Comparison of ENCODE assay signal across 1 cellular context in the genomic region with DNA sequence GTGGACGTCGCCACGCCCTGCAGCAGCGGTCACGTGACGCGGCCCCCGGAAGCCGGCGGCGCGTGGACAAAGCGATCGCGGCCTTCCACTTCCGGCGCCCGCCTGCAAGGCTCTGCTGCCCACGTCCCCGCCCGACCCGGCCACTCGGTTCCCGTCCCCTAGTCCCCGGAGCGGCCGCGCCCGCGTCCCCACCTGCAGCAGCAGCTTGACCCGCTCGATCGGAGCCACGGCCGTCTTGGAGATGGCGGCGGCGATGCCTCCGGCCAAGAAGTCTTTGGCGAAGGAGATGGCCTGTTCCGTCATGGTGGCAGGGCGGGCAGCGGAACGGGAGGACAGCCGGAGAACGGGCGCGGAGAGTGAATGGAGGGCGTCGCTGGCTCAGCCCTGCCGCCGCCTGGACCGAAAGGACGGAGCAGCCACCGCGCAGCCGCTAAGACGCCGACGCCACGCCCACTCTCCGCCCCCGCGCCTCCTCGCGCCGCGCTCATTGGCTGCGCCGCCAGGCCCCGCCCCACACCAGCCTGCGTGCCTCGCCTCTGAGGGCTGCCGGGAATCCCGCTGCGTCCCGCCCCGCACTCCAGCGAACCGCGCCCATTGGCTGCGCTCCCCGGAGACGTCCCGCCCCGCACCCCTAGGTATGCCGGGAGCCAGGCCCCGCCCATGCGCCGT.
TF ChIP-seq lines count a peak whose summit lies in the region.

A gene (minus strand): TSS at position 407 of the 669 bp plus-strand sequence. CDS start 104 bp downstream, at position 303.

TF ChIP-seq in K562, 482 proteins besides CTCF, POLR2A, EP300 and RAD21 (continued from another document and continues in another):
- TF ChIP-seq, protein P1, sequence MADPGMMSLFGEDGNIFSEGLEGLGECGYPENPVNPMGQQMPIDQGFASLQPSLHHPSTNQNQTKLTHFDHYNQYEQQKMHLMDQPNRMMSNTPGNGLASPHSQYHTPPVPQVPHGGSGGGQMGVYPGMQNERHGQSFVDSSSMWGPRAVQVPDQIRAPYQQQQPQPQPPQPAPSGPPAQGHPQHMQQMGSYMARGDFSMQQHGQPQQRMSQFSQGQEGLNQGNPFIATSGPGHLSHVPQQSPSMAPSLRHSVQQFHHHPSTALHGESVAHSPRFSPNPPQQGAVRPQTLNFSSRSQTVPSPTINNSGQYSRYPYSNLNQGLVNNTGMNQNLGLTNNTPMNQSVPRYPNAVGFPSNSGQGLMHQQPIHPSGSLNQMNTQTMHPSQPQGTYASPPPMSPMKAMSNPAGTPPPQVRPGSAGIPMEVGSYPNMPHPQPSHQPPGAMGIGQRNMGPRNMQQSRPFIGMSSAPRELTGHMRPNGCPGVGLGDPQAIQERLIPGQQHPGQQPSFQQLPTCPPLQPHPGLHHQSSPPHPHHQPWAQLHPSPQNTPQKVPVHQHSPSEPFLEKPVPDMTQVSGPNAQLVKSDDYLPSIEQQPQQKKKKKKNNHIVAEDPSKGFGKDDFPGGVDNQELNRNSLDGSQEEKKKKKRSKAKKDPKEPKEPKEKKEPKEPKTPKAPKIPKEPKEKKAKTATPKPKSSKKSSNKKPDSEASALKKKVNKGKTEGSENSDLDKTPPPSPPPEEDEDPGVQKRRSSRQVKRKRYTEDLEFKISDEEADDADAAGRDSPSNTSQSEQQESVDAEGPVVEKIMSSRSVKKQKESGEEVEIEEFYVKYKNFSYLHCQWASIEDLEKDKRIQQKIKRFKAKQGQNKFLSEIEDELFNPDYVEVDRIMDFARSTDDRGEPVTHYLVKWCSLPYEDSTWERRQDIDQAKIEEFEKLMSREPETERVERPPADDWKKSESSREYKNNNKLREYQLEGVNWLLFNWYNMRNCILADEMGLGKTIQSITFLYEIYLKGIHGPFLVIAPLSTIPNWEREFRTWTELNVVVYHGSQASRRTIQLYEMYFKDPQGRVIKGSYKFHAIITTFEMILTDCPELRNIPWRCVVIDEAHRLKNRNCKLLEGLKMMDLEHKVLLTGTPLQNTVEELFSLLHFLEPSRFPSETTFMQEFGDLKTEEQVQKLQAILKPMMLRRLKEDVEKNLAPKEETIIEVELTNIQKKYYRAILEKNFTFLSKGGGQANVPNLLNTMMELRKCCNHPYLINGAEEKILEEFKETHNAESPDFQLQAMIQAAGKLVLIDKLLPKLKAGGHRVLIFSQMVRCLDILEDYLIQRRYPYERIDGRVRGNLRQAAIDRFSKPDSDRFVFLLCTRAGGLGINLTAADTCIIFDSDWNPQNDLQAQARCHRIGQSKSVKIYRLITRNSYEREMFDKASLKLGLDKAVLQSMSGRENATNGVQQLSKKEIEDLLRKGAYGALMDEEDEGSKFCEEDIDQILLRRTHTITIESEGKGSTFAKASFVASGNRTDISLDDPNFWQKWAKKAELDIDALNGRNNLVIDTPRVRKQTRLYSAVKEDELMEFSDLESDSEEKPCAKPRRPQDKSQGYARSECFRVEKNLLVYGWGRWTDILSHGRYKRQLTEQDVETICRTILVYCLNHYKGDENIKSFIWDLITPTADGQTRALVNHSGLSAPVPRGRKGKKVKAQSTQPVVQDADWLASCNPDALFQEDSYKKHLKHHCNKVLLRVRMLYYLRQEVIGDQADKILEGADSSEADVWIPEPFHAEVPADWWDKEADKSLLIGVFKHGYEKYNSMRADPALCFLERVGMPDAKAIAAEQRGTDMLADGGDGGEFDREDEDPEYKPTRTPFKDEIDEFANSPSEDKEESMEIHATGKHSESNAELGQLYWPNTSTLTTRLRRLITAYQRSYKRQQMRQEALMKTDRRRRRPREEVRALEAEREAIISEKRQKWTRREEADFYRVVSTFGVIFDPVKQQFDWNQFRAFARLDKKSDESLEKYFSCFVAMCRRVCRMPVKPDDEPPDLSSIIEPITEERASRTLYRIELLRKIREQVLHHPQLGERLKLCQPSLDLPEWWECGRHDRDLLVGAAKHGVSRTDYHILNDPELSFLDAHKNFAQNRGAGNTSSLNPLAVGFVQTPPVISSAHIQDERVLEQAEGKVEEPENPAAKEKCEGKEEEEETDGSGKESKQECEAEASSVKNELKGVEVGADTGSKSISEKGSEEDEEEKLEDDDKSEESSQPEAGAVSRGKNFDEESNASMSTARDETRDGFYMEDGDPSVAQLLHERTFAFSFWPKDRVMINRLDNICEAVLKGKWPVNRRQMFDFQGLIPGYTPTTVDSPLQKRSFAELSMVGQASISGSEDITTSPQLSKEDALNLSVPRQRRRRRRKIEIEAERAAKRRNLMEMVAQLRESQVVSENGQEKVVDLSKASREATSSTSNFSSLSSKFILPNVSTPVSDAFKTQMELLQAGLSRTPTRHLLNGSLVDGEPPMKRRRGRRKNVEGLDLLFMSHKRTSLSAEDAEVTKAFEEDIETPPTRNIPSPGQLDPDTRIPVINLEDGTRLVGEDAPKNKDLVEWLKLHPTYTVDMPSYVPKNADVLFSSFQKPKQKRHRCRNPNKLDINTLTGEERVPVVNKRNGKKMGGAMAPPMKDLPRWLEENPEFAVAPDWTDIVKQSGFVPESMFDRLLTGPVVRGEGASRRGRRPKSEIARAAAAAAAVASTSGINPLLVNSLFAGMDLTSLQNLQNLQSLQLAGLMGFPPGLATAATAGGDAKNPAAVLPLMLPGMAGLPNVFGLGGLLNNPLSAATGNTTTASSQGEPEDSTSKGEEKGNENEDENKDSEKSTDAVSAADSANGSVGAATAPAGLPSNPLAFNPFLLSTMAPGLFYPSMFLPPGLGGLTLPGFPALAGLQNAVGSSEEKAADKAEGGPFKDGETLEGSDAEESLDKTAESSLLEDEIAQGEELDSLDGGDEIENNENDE (IDR thresholded peaks at IDR 0.05; ENCODE audit: low read depth, low read length) = no peak
- TF ChIP-seq, protein P2, sequence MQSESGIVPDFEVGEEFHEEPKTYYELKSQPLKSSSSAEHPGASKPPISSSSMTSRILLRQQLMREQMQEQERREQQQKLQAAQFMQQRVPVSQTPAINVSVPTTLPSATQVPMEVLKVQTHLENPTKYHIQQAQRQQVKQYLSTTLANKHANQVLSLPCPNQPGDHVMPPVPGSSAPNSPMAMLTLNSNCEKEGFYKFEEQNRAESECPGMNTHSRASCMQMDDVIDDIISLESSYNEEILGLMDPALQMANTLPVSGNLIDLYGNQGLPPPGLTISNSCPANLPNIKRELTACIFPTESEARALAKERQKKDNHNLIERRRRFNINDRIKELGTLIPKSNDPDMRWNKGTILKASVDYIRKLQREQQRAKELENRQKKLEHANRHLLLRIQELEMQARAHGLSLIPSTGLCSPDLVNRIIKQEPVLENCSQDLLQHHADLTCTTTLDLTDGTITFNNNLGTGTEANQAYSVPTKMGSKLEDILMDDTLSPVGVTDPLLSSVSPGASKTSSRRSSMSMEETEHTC (IDR thresholded peaks at IDR 0.05) = 0 out of 2 replicates have a peak, but pooled peaks have one; percentile 58
- TF ChIP-seq, protein P3, sequence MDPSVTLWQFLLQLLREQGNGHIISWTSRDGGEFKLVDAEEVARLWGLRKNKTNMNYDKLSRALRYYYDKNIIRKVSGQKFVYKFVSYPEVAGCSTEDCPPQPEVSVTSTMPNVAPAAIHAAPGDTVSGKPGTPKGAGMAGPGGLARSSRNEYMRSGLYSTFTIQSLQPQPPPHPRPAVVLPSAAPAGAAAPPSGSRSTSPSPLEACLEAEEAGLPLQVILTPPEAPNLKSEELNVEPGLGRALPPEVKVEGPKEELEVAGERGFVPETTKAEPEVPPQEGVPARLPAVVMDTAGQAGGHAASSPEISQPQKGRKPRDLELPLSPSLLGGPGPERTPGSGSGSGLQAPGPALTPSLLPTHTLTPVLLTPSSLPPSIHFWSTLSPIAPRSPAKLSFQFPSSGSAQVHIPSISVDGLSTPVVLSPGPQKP (CRISPR knock-in tag; IDR thresholded peaks at IDR 0.05) = no peak
- TF ChIP-seq CREB1 (IDR thresholded peaks at IDR 0.05) = peak; percentile 46
- no peak for TF ChIP-seq CREB1 (CRISPR knock-in tag; IDR thresholded peaks at IDR 0.05)
- TF ChIP-seq ETV6 (IDR thresholded peaks at IDR 0.05; ENCODE audit: borderline replicate concordance in 1 of 2, low read depth in 2 of 2, low read length in 1 of 2) = no peak
- TF ChIP-seq ETV6 (CRISPR knock-in tag; IDR thresholded peaks at IDR 0.05; ENCODE audit: borderline replicate concordance) = no peak
- TF ChIP-seq, protein P4, sequence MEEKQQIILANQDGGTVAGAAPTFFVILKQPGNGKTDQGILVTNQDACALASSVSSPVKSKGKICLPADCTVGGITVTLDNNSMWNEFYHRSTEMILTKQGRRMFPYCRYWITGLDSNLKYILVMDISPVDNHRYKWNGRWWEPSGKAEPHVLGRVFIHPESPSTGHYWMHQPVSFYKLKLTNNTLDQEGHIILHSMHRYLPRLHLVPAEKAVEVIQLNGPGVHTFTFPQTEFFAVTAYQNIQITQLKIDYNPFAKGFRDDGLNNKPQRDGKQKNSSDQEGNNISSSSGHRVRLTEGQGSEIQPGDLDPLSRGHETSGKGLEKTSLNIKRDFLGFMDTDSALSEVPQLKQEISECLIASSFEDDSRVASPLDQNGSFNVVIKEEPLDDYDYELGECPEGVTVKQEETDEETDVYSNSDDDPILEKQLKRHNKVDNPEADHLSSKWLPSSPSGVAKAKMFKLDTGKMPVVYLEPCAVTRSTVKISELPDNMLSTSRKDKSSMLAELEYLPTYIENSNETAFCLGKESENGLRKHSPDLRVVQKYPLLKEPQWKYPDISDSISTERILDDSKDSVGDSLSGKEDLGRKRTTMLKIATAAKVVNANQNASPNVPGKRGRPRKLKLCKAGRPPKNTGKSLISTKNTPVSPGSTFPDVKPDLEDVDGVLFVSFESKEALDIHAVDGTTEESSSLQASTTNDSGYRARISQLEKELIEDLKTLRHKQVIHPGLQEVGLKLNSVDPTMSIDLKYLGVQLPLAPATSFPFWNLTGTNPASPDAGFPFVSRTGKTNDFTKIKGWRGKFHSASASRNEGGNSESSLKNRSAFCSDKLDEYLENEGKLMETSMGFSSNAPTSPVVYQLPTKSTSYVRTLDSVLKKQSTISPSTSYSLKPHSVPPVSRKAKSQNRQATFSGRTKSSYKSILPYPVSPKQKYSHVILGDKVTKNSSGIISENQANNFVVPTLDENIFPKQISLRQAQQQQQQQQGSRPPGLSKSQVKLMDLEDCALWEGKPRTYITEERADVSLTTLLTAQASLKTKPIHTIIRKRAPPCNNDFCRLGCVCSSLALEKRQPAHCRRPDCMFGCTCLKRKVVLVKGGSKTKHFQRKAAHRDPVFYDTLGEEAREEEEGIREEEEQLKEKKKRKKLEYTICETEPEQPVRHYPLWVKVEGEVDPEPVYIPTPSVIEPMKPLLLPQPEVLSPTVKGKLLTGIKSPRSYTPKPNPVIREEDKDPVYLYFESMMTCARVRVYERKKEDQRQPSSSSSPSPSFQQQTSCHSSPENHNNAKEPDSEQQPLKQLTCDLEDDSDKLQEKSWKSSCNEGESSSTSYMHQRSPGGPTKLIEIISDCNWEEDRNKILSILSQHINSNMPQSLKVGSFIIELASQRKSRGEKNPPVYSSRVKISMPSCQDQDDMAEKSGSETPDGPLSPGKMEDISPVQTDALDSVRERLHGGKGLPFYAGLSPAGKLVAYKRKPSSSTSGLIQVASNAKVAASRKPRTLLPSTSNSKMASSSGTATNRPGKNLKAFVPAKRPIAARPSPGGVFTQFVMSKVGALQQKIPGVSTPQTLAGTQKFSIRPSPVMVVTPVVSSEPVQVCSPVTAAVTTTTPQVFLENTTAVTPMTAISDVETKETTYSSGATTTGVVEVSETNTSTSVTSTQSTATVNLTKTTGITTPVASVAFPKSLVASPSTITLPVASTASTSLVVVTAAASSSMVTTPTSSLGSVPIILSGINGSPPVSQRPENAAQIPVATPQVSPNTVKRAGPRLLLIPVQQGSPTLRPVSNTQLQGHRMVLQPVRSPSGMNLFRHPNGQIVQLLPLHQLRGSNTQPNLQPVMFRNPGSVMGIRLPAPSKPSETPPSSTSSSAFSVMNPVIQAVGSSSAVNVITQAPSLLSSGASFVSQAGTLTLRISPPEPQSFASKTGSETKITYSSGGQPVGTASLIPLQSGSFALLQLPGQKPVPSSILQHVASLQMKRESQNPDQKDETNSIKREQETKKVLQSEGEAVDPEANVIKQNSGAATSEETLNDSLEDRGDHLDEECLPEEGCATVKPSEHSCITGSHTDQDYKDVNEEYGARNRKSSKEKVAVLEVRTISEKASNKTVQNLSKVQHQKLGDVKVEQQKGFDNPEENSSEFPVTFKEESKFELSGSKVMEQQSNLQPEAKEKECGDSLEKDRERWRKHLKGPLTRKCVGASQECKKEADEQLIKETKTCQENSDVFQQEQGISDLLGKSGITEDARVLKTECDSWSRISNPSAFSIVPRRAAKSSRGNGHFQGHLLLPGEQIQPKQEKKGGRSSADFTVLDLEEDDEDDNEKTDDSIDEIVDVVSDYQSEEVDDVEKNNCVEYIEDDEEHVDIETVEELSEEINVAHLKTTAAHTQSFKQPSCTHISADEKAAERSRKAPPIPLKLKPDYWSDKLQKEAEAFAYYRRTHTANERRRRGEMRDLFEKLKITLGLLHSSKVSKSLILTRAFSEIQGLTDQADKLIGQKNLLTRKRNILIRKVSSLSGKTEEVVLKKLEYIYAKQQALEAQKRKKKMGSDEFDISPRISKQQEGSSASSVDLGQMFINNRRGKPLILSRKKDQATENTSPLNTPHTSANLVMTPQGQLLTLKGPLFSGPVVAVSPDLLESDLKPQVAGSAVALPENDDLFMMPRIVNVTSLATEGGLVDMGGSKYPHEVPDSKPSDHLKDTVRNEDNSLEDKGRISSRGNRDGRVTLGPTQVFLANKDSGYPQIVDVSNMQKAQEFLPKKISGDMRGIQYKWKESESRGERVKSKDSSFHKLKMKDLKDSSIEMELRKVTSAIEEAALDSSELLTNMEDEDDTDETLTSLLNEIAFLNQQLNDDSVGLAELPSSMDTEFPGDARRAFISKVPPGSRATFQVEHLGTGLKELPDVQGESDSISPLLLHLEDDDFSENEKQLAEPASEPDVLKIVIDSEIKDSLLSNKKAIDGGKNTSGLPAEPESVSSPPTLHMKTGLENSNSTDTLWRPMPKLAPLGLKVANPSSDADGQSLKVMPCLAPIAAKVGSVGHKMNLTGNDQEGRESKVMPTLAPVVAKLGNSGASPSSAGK (IDR thresholded peaks at IDR 0.05) = no peak
- TF ChIP-seq PTRF (tag; IDR thresholded peaks at IDR 0.05) = no peak
- TF ChIP-seq NFIC (IDR thresholded peaks at IDR 0.05) = no peak; the same call in 1 of the 2 replicates
- TF ChIP-seq, protein P5, sequence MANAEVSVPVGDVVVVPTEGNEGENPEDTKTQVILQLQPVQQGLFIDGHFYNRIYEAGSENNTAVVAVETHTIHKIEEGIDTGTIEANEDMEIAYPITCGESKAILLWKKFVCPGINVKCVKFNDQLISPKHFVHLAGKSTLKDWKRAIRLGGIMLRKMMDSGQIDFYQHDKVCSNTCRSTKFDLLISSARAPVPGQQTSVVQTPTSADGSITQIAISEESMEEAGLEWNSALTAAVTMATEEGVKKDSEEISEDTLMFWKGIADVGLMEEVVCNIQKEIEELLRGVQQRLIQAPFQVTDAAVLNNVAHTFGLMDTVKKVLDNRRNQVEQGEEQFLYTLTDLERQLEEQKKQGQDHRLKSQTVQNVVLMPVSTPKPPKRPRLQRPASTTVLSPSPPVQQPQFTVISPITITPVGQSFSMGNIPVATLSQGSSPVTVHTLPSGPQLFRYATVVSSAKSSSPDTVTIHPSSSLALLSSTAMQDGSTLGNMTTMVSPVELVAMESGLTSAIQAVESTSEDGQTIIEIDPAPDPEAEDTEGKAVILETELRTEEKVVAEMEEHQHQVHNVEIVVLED (CRISPR knock-in tag; IDR thresholded peaks at IDR 0.05) = no peak
- no peak for TF ChIP-seq MYNN (IDR thresholded peaks at IDR 0.05)
- TF ChIP-seq MYNN (CRISPR knock-in tag; IDR thresholded peaks at IDR 0.05) = no peak
- TF ChIP-seq ARID1B (IDR thresholded peaks at IDR 0.05) = no peak
- TF ChIP-seq HMG20B (CRISPR knock-in tag; IDR thresholded peaks at IDR 0.05) = no peak
- no peak for TF ChIP-seq DIDO1 (tag; IDR thresholded peaks at IDR 0.05; ENCODE audit: low read depth)
- TF ChIP-seq LARP7 (IDR thresholded peaks at IDR 0.05) = no peak
- TF ChIP-seq ELF2 (CRISPR knock-in tag; IDR thresholded peaks at IDR 0.05) = peak; percentile 89
